In genomic region chr7:105759670-105760548, GRCh38 we compare ENCODE assay signal across 8 cellular contexts.
DNase-seq lines count a peak whose midpoint lies in the region; ATAC-seq and TF ChIP-seq lines count a peak whose summit lies in the region.

No MANE protein-coding gene starts in this region.

- peak; percentile 76 for TF ChIP-seq RAD21 in Ishikawa (IDR thresholded peaks at IDR 0.05; ENCODE audit: low read depth)

- H3K27me3 Mint-ChIP-seq in endodermal cell (ENCODE audit: insufficient read depth) = no peaks in the 10 kb centered on the region

- ATAC-seq in RWPE2 (ENCODE audit: low read depth) (peak; percentile 79), HG02981 (IDR thresholded peaks at IDR 0.05; ENCODE audit: unreplicated experiment) (no peak), GM21367 (IDR thresholded peaks at IDR 0.05; ENCODE audit: unreplicated experiment) (no peak)

- H3K4me3 Mint-ChIP-seq in endodermal cell = no peak overlapping the region

- H3K4me1 ChIP-seq in RWPE2 (ENCODE audit: insufficient read depth, poor library complexity, severe bottlenecking) (no peaks in the 10 kb centered on the region), endodermal cell (ENCODE audit: control insufficient read depth, insufficient read depth, low read length) (peaks cover 5% of the 10 kb centered on the region)

- no peak overlapping the region for H3K27ac ChIP-seq in RWPE2 (ENCODE audit: poor library complexity, severe bottlenecking)
- H3K27ac ChIP-seq in endodermal cell (ENCODE audit: low read depth, low read length) = no peak overlapping the region

- no peak overlapping the region for H3K9ac ChIP-seq in endodermal cell (ENCODE audit: extremely low read depth, low read length, poor library complexity, severe bottlenecking)

- H3K27me3 ChIP-seq in RWPE2 (ENCODE audit: insufficient read depth, poor library complexity, severe bottlenecking) = no peaks in the 10 kb centered on the region
- no peaks in the 10 kb centered on the region for H3K27me3 ChIP-seq in endodermal cell (ENCODE audit: control insufficient read depth, insufficient read depth, low read length, poor library complexity, severe bottlenecking)

- H3K36me3 Mint-ChIP-seq in endodermal cell (ENCODE audit: low read depth) = peaks cover 1% of the 10 kb centered on the region

- H3K4me3 ChIP-seq in RWPE2 (ENCODE audit: severe bottlenecking) (no peak overlapping the region), endodermal cell (ENCODE audit: low read length) (no peak overlapping the region)

- DNase-seq in DMS153 (lab: John Stamatoyannopoulos, UW) (peak; percentile 50), RWPE2 (ENCODE audit: low spot score) (no peak), endodermal cell (peak; percentile 66), myocyte (ENCODE audit: low read depth) (peak; percentile 76), GM19238 (ENCODE audit: insufficient read length, low spot score) (no peak)

- TF ChIP-seq CTCF in RWPE2 (IDR thresholded peaks at IDR 0.05; ENCODE audit: poor library complexity, severe bottlenecking) = peak; percentile 86
- TF ChIP-seq CTCF in endodermal cell (conservative IDR thresholded peaks at IDR 0.05) = peak; percentile 74

- H3K9me3 Mint-ChIP-seq in endodermal cell = no peaks in the 10 kb centered on the region

- H3K9me3 ChIP-seq in RWPE2 (ENCODE audit: severe bottlenecking) (no peaks in the 10 kb centered on the region), endodermal cell (ENCODE audit: control insufficient read depth, low read length) (no peaks in the 10 kb centered on the region)

- H3K27ac Mint-ChIP-seq in endodermal cell = no peak overlapping the region

- no peak for TF ChIP-seq EP300 in Ishikawa (IDR thresholded peaks at IDR 0.05; ENCODE audit: borderline replicate concordance)

- H3K4me1 Mint-ChIP-seq in endodermal cell = peaks cover 23% of the 10 kb centered on the region

- WGBS in endodermal cell (ENCODE audit: insufficient coverage in 1 of 2, insufficient read length in 1 of 2), 2 experiments = 87 to 88% methylated on average over 1 to 2 of the region's 2 CpGs

- no peaks in the 10 kb centered on the region for H3K36me3 ChIP-seq in RWPE2 (ENCODE audit: low read depth)
- no peaks in the 10 kb centered on the region for H3K36me3 ChIP-seq in endodermal cell (ENCODE audit: control insufficient read depth, insufficient read depth, low read length)

TF ChIP-seq in Ishikawa, 13 proteins besides CTCF, POLR2A, EP300 and RAD21:
- no peak for TF ChIP-seq ZBTB7A (IDR thresholded peaks at IDR 0.05; ENCODE audit: low read depth)
- TF ChIP-seq MAX (IDR thresholded peaks at IDR 0.05) = no peak
- TF ChIP-seq REST (IDR thresholded peaks at IDR 0.05; ENCODE audit: low read depth) = no peak
- no peak for TF ChIP-seq CEBPB (IDR thresholded peaks at IDR 0.05)
- TF ChIP-seq TAF1 (IDR thresholded peaks at IDR 0.05; ENCODE audit: low read depth) = no peak
- TF ChIP-seq NFIC (IDR thresholded peaks at IDR 0.05) = no peak
- TF ChIP-seq EGR1 (IDR thresholded peaks at IDR 0.05) = no peak
- no peak for TF ChIP-seq USF1 (IDR thresholded peaks at IDR 0.05)
- no peak for TF ChIP-seq TCF12 (IDR thresholded peaks at IDR 0.05; ENCODE audit: low read depth)
- TF ChIP-seq FOXM1 (IDR thresholded peaks at IDR 0.05; ENCODE audit: borderline replicate concordance, low read depth) = no peak

Comparison
In these comparisons a context has a peak if more than half of its experiments do, and no peak if none do; other contexts are left out.
1. DNase-seq: peak in DMS153 (single experiment), endodermal cell (single experiment) and myocyte (single experiment); none in RWPE2 (single experiment) and GM19238 (single experiment).